In the genomic region with DNA sequence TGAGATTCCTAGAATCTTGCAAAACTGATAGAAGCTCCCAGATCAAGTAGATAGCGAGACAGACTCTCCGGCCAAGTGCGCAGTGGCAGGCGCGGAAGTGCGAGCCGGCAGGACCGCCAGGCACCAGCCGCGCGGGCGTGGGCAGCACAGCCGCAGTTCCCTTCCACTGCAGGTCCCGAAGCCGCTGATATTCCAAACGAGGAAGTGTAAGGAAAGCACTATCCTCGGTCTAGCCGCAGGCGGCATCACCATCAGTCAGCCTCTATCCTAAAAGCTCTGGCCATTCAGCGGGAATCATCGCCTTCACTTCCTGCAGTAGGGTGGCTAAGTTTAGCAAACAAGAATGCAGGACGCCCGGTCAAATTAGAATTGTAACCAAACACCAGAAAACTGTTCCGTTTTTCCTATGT, we compare ENCODE assay signal across 2 cellular contexts.
TF ChIP-seq lines count a peak whose summit lies in the region.

No MANE protein-coding gene starts in this region.

TF ChIP-seq in IMR-90, 13 proteins besides CTCF, POLR2A, EP300 and RAD21:
- TF ChIP-seq MAZ (IDR thresholded peaks at IDR 0.05; ENCODE audit: borderline replicate concordance, low read depth, low read length) (no peak), MXI1 (IDR thresholded peaks at IDR 0.05; ENCODE audit: borderline replicate concordance, low read depth, low read length) (peak; percentile 65; the same call in 1 of the 2 replicates)

TF ChIP-seq in liver, 16 proteins besides CTCF, POLR2A, EP300 and RAD21:
- TF ChIP-seq YY1 (IDR thresholded peaks at IDR 0.05): no peak
- TF ChIP-seq, protein P1, sequence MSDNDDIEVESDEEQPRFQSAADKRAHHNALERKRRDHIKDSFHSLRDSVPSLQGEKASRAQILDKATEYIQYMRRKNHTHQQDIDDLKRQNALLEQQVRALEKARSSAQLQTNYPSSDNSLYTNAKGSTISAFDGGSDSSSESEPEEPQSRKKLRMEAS (IDR thresholded peaks at IDR 0.05): no peak
- TF ChIP-seq EGR1 (IDR thresholded peaks at IDR 0.05; ENCODE audit: low read depth in 2 of 2): no peak
- no peak for TF ChIP-seq FOXA1 (IDR thresholded peaks at IDR 0.05)
- no peak for TF ChIP-seq RXRA (IDR thresholded peaks at IDR 0.05)
- TF ChIP-seq, protein P2, sequence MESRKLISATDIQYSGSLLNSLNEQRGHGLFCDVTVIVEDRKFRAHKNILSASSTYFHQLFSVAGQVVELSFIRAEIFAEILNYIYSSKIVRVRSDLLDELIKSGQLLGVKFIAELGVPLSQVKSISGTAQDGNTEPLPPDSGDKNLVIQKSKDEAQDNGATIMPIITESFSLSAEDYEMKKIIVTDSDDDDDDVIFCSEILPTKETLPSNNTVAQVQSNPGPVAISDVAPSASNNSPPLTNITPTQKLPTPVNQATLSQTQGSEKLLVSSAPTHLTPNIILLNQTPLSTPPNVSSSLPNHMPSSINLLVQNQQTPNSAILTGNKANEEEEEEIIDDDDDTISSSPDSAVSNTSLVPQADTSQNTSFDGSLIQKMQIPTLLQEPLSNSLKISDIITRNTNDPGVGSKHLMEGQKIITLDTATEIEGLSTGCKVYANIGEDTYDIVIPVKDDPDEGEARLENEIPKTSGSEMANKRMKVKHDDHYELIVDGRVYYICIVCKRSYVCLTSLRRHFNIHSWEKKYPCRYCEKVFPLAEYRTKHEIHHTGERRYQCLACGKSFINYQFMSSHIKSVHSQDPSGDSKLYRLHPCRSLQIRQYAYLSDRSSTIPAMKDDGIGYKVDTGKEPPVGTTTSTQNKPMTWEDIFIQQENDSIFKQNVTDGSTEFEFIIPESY (IDR thresholded peaks at IDR 0.05): no peak
- TF ChIP-seq TAF1 (conservative IDR thresholded peaks at IDR 0.05): no peak
- no peak for TF ChIP-seq HNF4G (IDR thresholded peaks at IDR 0.05)
- TF ChIP-seq NR2F2 (IDR thresholded peaks at IDR 0.05): no peak
- TF ChIP-seq, protein P3, sequence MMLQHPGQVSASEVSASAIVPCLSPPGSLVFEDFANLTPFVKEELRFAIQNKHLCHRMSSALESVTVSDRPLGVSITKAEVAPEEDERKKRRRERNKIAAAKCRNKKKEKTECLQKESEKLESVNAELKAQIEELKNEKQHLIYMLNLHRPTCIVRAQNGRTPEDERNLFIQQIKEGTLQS (IDR thresholded peaks at IDR 0.05): no peak
- TF ChIP-seq JUND (IDR thresholded peaks at IDR 0.05): no peak
